In genomic region chr16:30084096-30084815, GRCh38 we compare ENCODE assay signal across 28 cellular contexts. TPM values are rescaled to one million over a fixed set of nuclear protein-coding genes. Genes with fewer than 3 reads are reported as not detected.
DNase-seq lines count a peak whose midpoint lies in the region; ATAC-seq and TF ChIP-seq lines count a peak whose summit lies in the region.
"Had no signal": no experiment of that assay in that cellular context is flagged by ENCODE, and none has a peak within 500 bp of the region (broad histone marks: within the 10 kb centered on the region; RNA-seq: fewer than 3 reads in every experiment).

No MANE protein-coding gene starts in this region.

- H3K27ac ChIP-seq in HEK293 (ENCODE audit: extremely low read depth, low read depth, low read length) (no peak overlapping the region), gastroesophageal sphincter (peak overlapping the region in 3 of 4 donors; percentile 43 to 59 (median 57)), skeletal muscle tissue (ENCODE audit: low read depth, low read length) (peak overlapping the region; percentile 36), body of pancreas (no peak overlapping the region)
- H3K27ac ChIP-seq: HL-60 had no signal

- DNase-seq in activated naive CD8-positive, alpha-beta T cell treated with anti-CD3 and anti-CD28 coated beads, Interleukin-2, amount 10 ng/mL, durations not matched to agents 7 days and 5 days, result no peak
- DNase-seq in activated naive CD8-positive, alpha-beta T cell treated with anti-CD3 and anti-CD28 coated beads for 36 hours, result no peak
- no peak for DNase-seq in stimulated activated CD4-positive, alpha-beta T cell treated with anti-CD3 and anti-CD28 coated beads, Interleukin-15, amount 100 ng/mL, for 24 hours
- DNase-seq in body of pancreas (no peak), HFFc6 (no peak)
- DNase-seq: activated CD4-positive, alpha-beta T cell treated with anti-CD3 and anti-CD28 coated beads, Interleukin-2, amount 50 U/mL, for 48 hours; activated effector memory CD4-positive, alpha-beta T cell treated with anti-CD3 and anti-CD28 coated beads, Interleukin-2, amount 50 U/mL, for 16 hours; DMS 273 treated with DMSO at 0.1 percent for 48 hours; MM.1S; NCI-H1105 treated with DMSO at 0.1 percent for 48 hours; NCI-H2029; NCI-H510A treated with DMSO at 0.1 percent for 48 hours; NK-92 treated with Interleukin-12 subunit alpha and Interleukin-12 subunit beta, amount 100 ng/mL, for 24 hours; occipital lobe; PC-3 had no signal

- no peaks in the 10 kb centered on the region for H3K9me3 Mint-ChIP-seq in activated naive CD8-positive, alpha-beta T cell treated with anti-CD3 and anti-CD28 coated beads, Interleukin-2, amount 10 ng/mL, durations not matched to agents 7 days and 5 days
- no peaks in the 10 kb centered on the region for H3K9me3 Mint-ChIP-seq in activated naive CD8-positive, alpha-beta T cell treated with anti-CD3 and anti-CD28 coated beads for 36 hours
- no peaks in the 10 kb centered on the region for H3K9me3 Mint-ChIP-seq in HFFc6
- H3K9me3 Mint-ChIP-seq: brain; T-helper 1 cell treated with Interleukin-12 subunit alpha and Interleukin-12 subunit beta and Interleukin-4 antibody, amounts not matched to agents 30 μg/mL and 1 μg/mL, for 36 hours had no signal

- TF ChIP-seq CTCF in HEK293 (tag by site-specific recombination; IDR thresholded peaks at IDR 0.05) (no peak), gastroesophageal sphincter (IDR thresholded peaks at IDR 0.05) (no peak), body of pancreas (IDR thresholded peaks at IDR 0.05) (no peak), HFFc6 (IDR thresholded peaks at IDR 0.05) (no peak)

- ATAC-seq in activated naive CD8-positive, alpha-beta T cell treated with anti-CD3 and anti-CD28 coated beads, Interleukin-2, amount 10 ng/mL, durations not matched to agents 7 days and 5 days (ENCODE audit: low read depth), result no peak
- ATAC-seq in gastroesophageal sphincter (no peak), body of pancreas (no peak)
- ATAC-seq: esophagus mucosa, PC-3, SK-N-SH treated with all-trans-retinoic acid at 6 μM for 48 hours had no signal

- TF ChIP-seq POLR2A in gastroesophageal sphincter (IDR thresholded peaks at IDR 0.05), result no peak
- no peak for TF ChIP-seq POLR2A in body of pancreas (IDR thresholded peaks at IDR 0.05)

- no peaks in the 10 kb centered on the region for H3K27me3 ChIP-seq in gastroesophageal sphincter
- no peaks in the 10 kb centered on the region for H3K27me3 ChIP-seq in skeletal muscle tissue (ENCODE audit: control insufficient read depth in 3 of 3, insufficient read depth in 3 of 3, low read length in 3 of 3)
- H3K27me3 ChIP-seq in body of pancreas, result no peaks in the 10 kb centered on the region
- H3K27me3 ChIP-seq: adrenal gland, tibial artery had no signal

- H3K27me3 Mint-ChIP-seq in activated naive CD8-positive, alpha-beta T cell treated with anti-CD3 and anti-CD28 coated beads, Interleukin-2, amount 10 ng/mL, durations not matched to agents 7 days and 5 days, result no peaks in the 10 kb centered on the region
- no peaks in the 10 kb centered on the region for H3K27me3 Mint-ChIP-seq in activated naive CD8-positive, alpha-beta T cell treated with anti-CD3 and anti-CD28 coated beads for 36 hours
- H3K27me3 Mint-ChIP-seq in HFFc6 (ENCODE audit: insufficient read depth), result peaks cover 2% of the 10 kb centered on the region
- H3K27me3 Mint-ChIP-seq: dendritic cell treated with granulocyte-macrophage colony-stimulating factor and Interleukin-4, amounts not matched to agents 40 ng/mL and 50 ng/mL, for 4 days had no signal

- H3K9ac ChIP-seq in skeletal muscle tissue (ENCODE audit: low read depth in 1 of 3, low read length in 3 of 3), result no peak overlapping the region

- H3K36me3 Mint-ChIP-seq in activated naive CD8-positive, alpha-beta T cell treated with anti-CD3 and anti-CD28 coated beads, Interleukin-2, amount 10 ng/mL, durations not matched to agents 7 days and 5 days, result peaks cover 28% of the 10 kb centered on the region
- H3K36me3 Mint-ChIP-seq in activated naive CD8-positive, alpha-beta T cell treated with anti-CD3 and anti-CD28 coated beads for 36 hours, result peaks cover 24% of the 10 kb centered on the region
- H3K36me3 Mint-ChIP-seq in HFFc6 (ENCODE audit: low read depth), result peaks cover 30% of the 10 kb centered on the region

- TF ChIP-seq EP300 in gastroesophageal sphincter (IDR thresholded peaks at IDR 0.05), result no peak

- H3K4me1 ChIP-seq in HEK293 (ENCODE audit: control insufficient read depth, insufficient read depth, low read length) (no peaks in the 10 kb centered on the region), gastroesophageal sphincter (peaks cover 0 to 26% (median 5%) of the 10 kb centered on the region in 3 donors), skeletal muscle tissue (ENCODE audit: control insufficient read depth in 3 of 3, insufficient read depth in 3 of 3, low read length in 3 of 3) (peaks cover 0 to 5% (median 5%) of the 10 kb centered on the region in 3 donors), body of pancreas (peaks cover 8% of the 10 kb centered on the region)
- H3K4me1 ChIP-seq: tibial artery had no signal

- H3K4me3 ChIP-seq in HEK293 (ENCODE audit: low read depth, low read length) (no peak overlapping the region), gastroesophageal sphincter (no peak overlapping the region), skeletal muscle tissue (ENCODE audit: low read length in 3 of 3) (no peak overlapping the region), body of pancreas (no peak overlapping the region)
- H3K4me3 ChIP-seq: adrenal gland, skin epidermis, tibial artery had no signal

- H3K4me3 Mint-ChIP-seq in activated naive CD8-positive, alpha-beta T cell treated with anti-CD3 and anti-CD28 coated beads, Interleukin-2, amount 10 ng/mL, durations not matched to agents 7 days and 5 days, result no peak overlapping the region
- no peak overlapping the region for H3K4me3 Mint-ChIP-seq in activated naive CD8-positive, alpha-beta T cell treated with anti-CD3 and anti-CD28 coated beads for 36 hours
- H3K4me3 Mint-ChIP-seq in HFFc6, result no peak overlapping the region
- H3K4me3 Mint-ChIP-seq: dendritic cell treated with granulocyte-macrophage colony-stimulating factor and Interleukin-4, amounts not matched to agents 40 ng/mL and 50 ng/mL, for 4 days; T-helper 1 cell treated with Interleukin-12 subunit alpha and Interleukin-12 subunit beta and Interleukin-4 antibody, amounts not matched to agents 30 μg/mL and 1 μg/mL, for 36 hours had no signal

- CTCF ChIA-PET in HEK293 (lab: Yijun Ruan, JAX), result no interaction called here

- POLR2A ChIA-PET in activated naive CD8-positive, alpha-beta T cell treated with anti-CD3 and anti-CD28 coated beads, Interleukin-2, amount 10 ng/mL, durations not matched to agents 7 days and 5 days (lab: Charles Lee), result interaction anchor here (1.6 kb wide), 1 partner anchor 18 kb away, joined by 5 read pairs; the partner anchor contains the start of gene ALDOA
- POLR2A ChIA-PET in HEK293 (lab: Yijun Ruan, JAX), result interaction anchor here (0.6 to 2.9 kb wide), 3 partner anchors 18 to 404 kb away, joined by 4 to 13 read pairs (median 7); partner anchors contain the start of gene ALDOA

- H3K4me1 Mint-ChIP-seq in activated naive CD8-positive, alpha-beta T cell treated with anti-CD3 and anti-CD28 coated beads, Interleukin-2, amount 10 ng/mL, durations not matched to agents 7 days and 5 days, result peaks cover 11% of the 10 kb centered on the region
- peaks cover 5% of the 10 kb centered on the region for H3K4me1 Mint-ChIP-seq in activated naive CD8-positive, alpha-beta T cell treated with anti-CD3 and anti-CD28 coated beads for 36 hours
- peaks cover 11% of the 10 kb centered on the region for H3K4me1 Mint-ChIP-seq in HFFc6 (ENCODE audit: low read depth)
- H3K4me1 Mint-ChIP-seq: brain had no signal

- H3K27ac Mint-ChIP-seq in activated naive CD8-positive, alpha-beta T cell treated with anti-CD3 and anti-CD28 coated beads, Interleukin-2, amount 10 ng/mL, durations not matched to agents 7 days and 5 days, result peak overlapping the region; percentile 71
- no peak overlapping the region for H3K27ac Mint-ChIP-seq in activated naive CD8-positive, alpha-beta T cell treated with anti-CD3 and anti-CD28 coated beads for 36 hours
- H3K27ac Mint-ChIP-seq in HFFc6, result no peak overlapping the region
- H3K27ac Mint-ChIP-seq: dendritic cell treated with granulocyte-macrophage colony-stimulating factor and Interleukin-4, amounts not matched to agents 40 ng/mL and 50 ng/mL, for 4 days; T-helper 1 cell treated with Interleukin-12 subunit alpha and Interleukin-12 subunit beta and Interleukin-4 antibody, amounts not matched to agents 30 μg/mL and 1 μg/mL, for 36 hours had no signal

- 52 to 60% methylated on average over 1 to 3 of the region's 18 CpGs for WGBS in gastroesophageal sphincter (ENCODE audit: low coverage in 1 of 2), 2 donors
- WGBS in body of pancreas, 2 donors, result 78 to 87% methylated on average over 10 to 18 of the region's 18 CpGs

- intact Hi-C loops in body of pancreas (cut with DNase I), result no loop called here

- H3K36me3 ChIP-seq in HEK293 (ENCODE audit: control insufficient read depth in 2 of 2, insufficient read depth in 1 of 2, low read length in 2 of 2), result peaks cover 24 to 76% of the 10 kb centered on the region in 2 experiments; a peak in 2 of 3 replicates
- H3K36me3 ChIP-seq in gastroesophageal sphincter, result peaks cover 0 to 67% of the 10 kb centered on the region in 2 donors
- peaks cover 46 to 48% (median 48%) of the 10 kb centered on the region in 3 donors for H3K36me3 ChIP-seq in skeletal muscle tissue (ENCODE audit: control insufficient read depth in 3 of 3, insufficient read depth in 3 of 3, low read length in 3 of 3)
- H3K36me3 ChIP-seq in body of pancreas (replicated peaks in 1 of 2; ENCODE audit: insufficient read depth in 1 of 2, low read depth in 2 of 2), result peaks cover 0 to 26% of the 10 kb centered on the region in 2 donors

- H3K9me3 ChIP-seq in HEK293 (ENCODE audit: control insufficient read depth, insufficient read depth, low read depth, low read length), result no peaks in the 10 kb centered on the region
- H3K9me3 ChIP-seq in gastroesophageal sphincter, result no peaks in the 10 kb centered on the region
- H3K9me3 ChIP-seq in skeletal muscle tissue (ENCODE audit: control insufficient read depth in 3 of 3, low read length in 3 of 3), result no peaks in the 10 kb centered on the region
- no peaks in the 10 kb centered on the region for H3K9me3 ChIP-seq in body of pancreas
- H3K9me3 ChIP-seq: adrenal gland, tibial artery had no signal

RNA-seq across cellular contexts. Expression of gene TBX6, which starts 7.5 kb away (rescaled TPM):
- total RNA-seq in activated naive CD8-positive, alpha-beta T cell treated with anti-CD3 and anti-CD28 coated beads, Interleukin-2, amount 10 ng/mL, durations not matched to agents 7 days and 5 days, result 1 to 10 TPM; 2.4 to 3.0 TPM
- 1 to 10 TPM in 1 of 2 experiments, under 1 TPM in 1; 0.74 to 1.1 TPM for total RNA-seq in activated naive CD8-positive, alpha-beta T cell treated with anti-CD3 and anti-CD28 coated beads for 36 hours
- under 1 TPM; 0.40 to 0.84 (median 0.45) TPM for total RNA-seq in gastroesophageal sphincter
- total RNA-seq in skeletal muscle tissue, result not detected
- total RNA-seq in body of pancreas, result 1 to 10 TPM; 1.8 to 2.6 TPM
- under 1 TPM; 0.16 to 0.33 (median 0.26) TPM for total RNA-seq in HFFc6 (2021; fragmentation: NEBNext Ultra II Directional; extraction: Animal tissue kit (Norgen Biotek cat#: 25700))
- total RNA-seq: H4 had no signal

RNA-seq across cellular contexts. Expression of gene PPP4C, which starts 8.5 kb away (rescaled TPM):
- total RNA-seq in activated naive CD8-positive, alpha-beta T cell treated with anti-CD3 and anti-CD28 coated beads, Interleukin-2, amount 10 ng/mL, durations not matched to agents 7 days and 5 days, result 100 to 1,000 TPM; 123 to 133 TPM
- 100 to 1,000 TPM; 125 to 127 TPM for total RNA-seq in activated naive CD8-positive, alpha-beta T cell treated with anti-CD3 and anti-CD28 coated beads for 36 hours
- total RNA-seq in gastroesophageal sphincter (10 to 100 TPM; 41.2 to 58.5 (median 48.6) TPM), skeletal muscle tissue (72.0 TPM), body of pancreas (10 to 100 TPM; 29.3 to 32.2 TPM)
- 100 to 1,000 TPM; 111 to 135 (median 123) TPM for total RNA-seq in HFFc6 (2021; fragmentation: NEBNext Ultra II Directional; extraction: Animal tissue kit (Norgen Biotek cat#: 25700))

RNA-seq across cellular contexts. Expression of gene YPEL3, which starts 11.8 kb away (rescaled TPM):
- 100 to 1,000 TPM; 135 to 139 TPM for total RNA-seq in activated naive CD8-positive, alpha-beta T cell treated with anti-CD3 and anti-CD28 coated beads, Interleukin-2, amount 10 ng/mL, durations not matched to agents 7 days and 5 days
- 10 to 100 TPM; 11.8 to 12.1 TPM for total RNA-seq in activated naive CD8-positive, alpha-beta T cell treated with anti-CD3 and anti-CD28 coated beads for 36 hours
- total RNA-seq in gastroesophageal sphincter (100 to 1,000 TPM in 1 of 4 donors, 10 to 100 TPM in 3; 76.9 to 105 (median 80.2) TPM), skeletal muscle tissue (14.1 TPM), body of pancreas (10 to 100 TPM; 28.3 to 84.8 TPM)
- 10 to 100 TPM; 17.2 to 28.4 (median 19.1) TPM for total RNA-seq in HFFc6 (2021; fragmentation: NEBNext Ultra II Directional; extraction: Animal tissue kit (Norgen Biotek cat#: 25700))

RNA-seq across cellular contexts. Expression of gene ALDOA, which starts 18.7 kb away (rescaled TPM):
- 1,000 to 10,000 TPM; 1,486 to 1,632 TPM for total RNA-seq in activated naive CD8-positive, alpha-beta T cell treated with anti-CD3 and anti-CD28 coated beads, Interleukin-2, amount 10 ng/mL, durations not matched to agents 7 days and 5 days
- total RNA-seq in activated naive CD8-positive, alpha-beta T cell treated with anti-CD3 and anti-CD28 coated beads for 36 hours, result 1,000 to 10,000 TPM; 2,800 to 2,893 TPM
- total RNA-seq in gastroesophageal sphincter (1,000 to 10,000 TPM; 1,018 to 1,914 (median 1,258) TPM), skeletal muscle tissue (1,497 TPM), body of pancreas (100 to 1,000 TPM; 306 to 384 TPM)
- 1,000 to 10,000 TPM; 1,621 to 1,937 (median 1,752) TPM for total RNA-seq in HFFc6 (2021; fragmentation: NEBNext Ultra II Directional; extraction: Animal tissue kit (Norgen Biotek cat#: 25700))

RNA-seq across cellular contexts. Expression of gene GDPD3, which starts 29.1 kb away (rescaled TPM):
- total RNA-seq in activated naive CD8-positive, alpha-beta T cell treated with anti-CD3 and anti-CD28 coated beads, Interleukin-2, amount 10 ng/mL, durations not matched to agents 7 days and 5 days, result 10 to 100 TPM; 14.3 to 18.6 TPM
- total RNA-seq in activated naive CD8-positive, alpha-beta T cell treated with anti-CD3 and anti-CD28 coated beads for 36 hours, result 1 to 10 TPM; 1.7 to 4.3 TPM
- 1 to 10 TPM; 1.1 to 3.1 (median 1.9) TPM for total RNA-seq in gastroesophageal sphincter
- total RNA-seq in skeletal muscle tissue, result 0.52 TPM
- 1 to 10 TPM in 1 of 2 donors, not detected in 1; 1.8 TPM for total RNA-seq in body of pancreas
- 1 to 10 TPM; 1.5 to 3.0 (median 2.3) TPM for total RNA-seq in HFFc6 (2021; fragmentation: NEBNext Ultra II Directional; extraction: Animal tissue kit (Norgen Biotek cat#: 25700))
- total RNA-seq: H4 had no signal

Comparison
In these comparisons a context has a peak if more than half of its experiments do, and no peak if none do; other contexts are left out.
1. H3K27ac ChIP-seq: peak in gastroesophageal sphincter (3 of 4) and skeletal muscle tissue (single experiment); none in HEK293 (single experiment) and body of pancreas (0 of 4).